ENCODE assay signal across 15 cellular contexts in genomic region chr15:70867911-70868467, GRCh38. TPM values are rescaled to one million over a fixed set of nuclear protein-coding genes. Genes with fewer than 3 reads are reported as not detected.
DNase-seq lines count a peak whose midpoint lies in the region; ATAC-seq, FAIRE-seq and TF ChIP-seq lines count a peak whose summit lies in the region.
"Had no signal": no experiment of that assay in that cellular context is flagged by ENCODE, and none has a peak within 500 bp of the region (broad histone marks: within the 10 kb centered on the region; RNA-seq: fewer than 3 reads in every experiment).

No MANE protein-coding gene starts in this region.

- peaks cover 26% of the 10 kb centered on the region for H3K4me1 Mint-ChIP-seq in MCF 10A (ENCODE audit: insufficient read depth, unreplicated experiment)
- no peaks in the 10 kb centered on the region for H3K4me1 Mint-ChIP-seq in activated CD8-positive, alpha-beta T cell treated with anti-CD3 and anti-CD28 coated beads, Interleukin-2, amount 10 ng/mL, durations not matched to agents 7 days and 5 days (ENCODE audit: low read depth)
- H3K4me1 Mint-ChIP-seq: natural killer cell had no signal

- H3K27ac Mint-ChIP-seq in MCF 10A (ENCODE audit: low read depth, unreplicated experiment): peak overlapping the region; percentile 50
- no peak overlapping the region for H3K27ac Mint-ChIP-seq in activated CD8-positive, alpha-beta T cell treated with anti-CD3 and anti-CD28 coated beads, Interleukin-2, amount 10 ng/mL, durations not matched to agents 7 days and 5 days
- H3K27ac Mint-ChIP-seq: H9, natural killer cell had no signal

- ATAC-seq in heart right ventricle: peak; percentile 66 to 83 (median 72)
- no peak for ATAC-seq in activated CD8-positive, alpha-beta T cell treated with anti-CD3 and anti-CD28 coated beads, Interleukin-2, amount 10 ng/mL, durations not matched to agents 7 days and 5 days
- ATAC-seq: natural killer cell had no signal

- no peaks in the 10 kb centered on the region for H3K27me3 Mint-ChIP-seq in MCF 10A (ENCODE audit: insufficient read depth, unreplicated experiment)
- peaks cover 6% of the 10 kb centered on the region for H3K27me3 Mint-ChIP-seq in activated CD8-positive, alpha-beta T cell treated with anti-CD3 and anti-CD28 coated beads, Interleukin-2, amount 10 ng/mL, durations not matched to agents 7 days and 5 days (ENCODE audit: low read depth)

- no peak overlapping the region for H3K4me3 Mint-ChIP-seq in MCF 10A (ENCODE audit: unreplicated experiment)
- no peak overlapping the region for H3K4me3 Mint-ChIP-seq in activated CD8-positive, alpha-beta T cell treated with anti-CD3 and anti-CD28 coated beads, Interleukin-2, amount 10 ng/mL, durations not matched to agents 7 days and 5 days
- H3K4me3 Mint-ChIP-seq: H9, natural killer cell had no signal

- POLR2A ChIA-PET in MCF 10A (lab: Yijun Ruan, JAX): interaction anchor here (1.0 to 4.5 kb wide), 3 partner anchors 11 to 21 kb away, joined by 3 to 20 read pairs (median 12); partner anchors contain the start of gene LARP6
- POLR2A ChIA-PET in activated CD8-positive, alpha-beta T cell treated with anti-CD3 and anti-CD28 coated beads, Interleukin-2, amount 10 ng/mL, durations not matched to agents 7 days and 5 days (lab: Charles Lee): no interaction called here

- no peak overlapping the region for H3K4me3 ChIP-seq in heart right ventricle
- no peak overlapping the region for H3K4me3 ChIP-seq in sigmoid colon
- H3K4me3 ChIP-seq: thoracic aorta had no signal

- BruUV-seq in MCF 10A (replicated peaks; lab: Mats Ljungman, UMichigan): no TSS peak

- CTCF ChIA-PET in MCF 10A (lab: Yijun Ruan, JAX): interaction anchor here (0.6 to 0.9 kb wide), 5 partner anchors 11 to 120 kb away, joined by 3 to 4 read pairs (median 3); no protein-coding TSS in a partner anchor
- CTCF ChIA-PET in activated CD8-positive, alpha-beta T cell treated with anti-CD3 and anti-CD28 coated beads, Interleukin-2, amount 10 ng/mL, durations not matched to agents 7 days and 5 days (lab: Charles Lee): no interaction called here

- H3K9me3 Mint-ChIP-seq in MCF 10A (ENCODE audit: unreplicated experiment): no peaks in the 10 kb centered on the region
- H3K9me3 Mint-ChIP-seq in activated CD8-positive, alpha-beta T cell treated with anti-CD3 and anti-CD28 coated beads, Interleukin-2, amount 10 ng/mL, durations not matched to agents 7 days and 5 days (ENCODE audit: insufficient read depth): no peaks in the 10 kb centered on the region
- H3K9me3 Mint-ChIP-seq: natural killer cell had no signal

- H3K27ac ChIP-seq in heart right ventricle (peak overlapping the region in 9 of 10 donors; percentile 31 to 77 (median 55)), sigmoid colon (peak overlapping the region; percentile 36 to 59 (median 56))
- H3K27ac ChIP-seq: C4-2B, thoracic aorta had no signal

- H3K4me1 ChIP-seq in heart right ventricle (peaks cover 0 to 51% (median 35%) of the 10 kb centered on the region in 9 donors), sigmoid colon (peaks cover 0 to 30% (median 10%) of the 10 kb centered on the region in 4 donors)

- no peak for FAIRE-seq in GM12891 (lab: Jason Lieb, UNC)

- no peaks in the 10 kb centered on the region for H3K27me3 ChIP-seq in heart right ventricle
- no peaks in the 10 kb centered on the region for H3K27me3 ChIP-seq in sigmoid colon

- peaks cover 6% of the 10 kb centered on the region for H3K36me3 Mint-ChIP-seq in MCF 10A (ENCODE audit: insufficient read depth, unreplicated experiment)
- no peaks in the 10 kb centered on the region for H3K36me3 Mint-ChIP-seq in activated CD8-positive, alpha-beta T cell treated with anti-CD3 and anti-CD28 coated beads, Interleukin-2, amount 10 ng/mL, durations not matched to agents 7 days and 5 days (ENCODE audit: low read depth)
- H3K36me3 Mint-ChIP-seq: natural killer cell had no signal

- intact Hi-C loops in MCF 10A (cut with micrococcal nuclease) (loop anchor here (1.0 kb wide), 1 partner anchor 14 kb away; the partner anchor contains the start of gene LARP6), heart right ventricle (cut with DNase I) (loop anchor here in 1 of 10 donors (2.0 to 5.0 kb wide), 2 partner anchors 36 to 79 kb away; no protein-coding TSS in a partner anchor), sigmoid colon (cut with DNase I) (no loop called here)

- in situ Hi-C loops in GM13977 (cut with MboI; ENCODE audit: low pct_unique_long_range_greater_than_20kb, low sequenced_read_pairs, unreplicated experiment): no loop called here

- DNase-seq in GM03348 (ENCODE audit: low spot score): peak; percentile 59
- DNase-seq in MCF 10A (ENCODE audit: unreplicated experiment): peak; percentile 65
- peak in 1 of 2 donors; percentile 56 for DNase-seq in heart right ventricle
- DNase-seq in sigmoid colon: peak; percentile 82
- DNase-seq in GM13977 (ENCODE audit: low spot score): no peak
- DNase-seq in GM12891 (ENCODE audit: insufficient read length, low spot score): no peak
- DNase-seq in activated CD8-positive, alpha-beta T cell treated with anti-CD3 and anti-CD28 coated beads, Interleukin-2, amount 10 ng/mL, durations not matched to agents 7 days and 5 days: no peak
- no peak for DNase-seq in NCI-H2029 (lab: John Stamatoyannopoulos, UW)
- DNase-seq: activated CD4-positive, CD25-positive, alpha-beta regulatory T cell treated with anti-CD3 and anti-CD28 coated beads, Interleukin-2, amount 50 U/mL, for 72 hours; effector CD4-positive, alpha-beta T cell; H9; natural killer cell; SIG-M5 had no signal

- TF ChIP-seq EP300 in sigmoid colon (IDR thresholded peaks at IDR 0.05): no peak

- H3K9me3 ChIP-seq in heart right ventricle (no peaks in the 10 kb centered on the region), sigmoid colon (no peaks in the 10 kb centered on the region)
- H3K9me3 ChIP-seq: thoracic aorta had no signal

- WGBS in heart right ventricle, 2 donors: 22 to 30% methylated on average over 6 of the region's 6 CpGs
- WGBS in sigmoid colon, 2 donors: 80 to 85% methylated on average over 6 of the region's 6 CpGs

- H3K36me3 ChIP-seq in heart right ventricle (no peaks in the 10 kb centered on the region), sigmoid colon (no peaks in the 10 kb centered on the region)
- H3K36me3 ChIP-seq: thoracic aorta had no signal

- no peak for TF ChIP-seq POLR2A in sigmoid colon (IDR thresholded peaks at IDR 0.05)
- TF ChIP-seq POLR2A in GM12891 (IDR thresholded peaks at IDR 0.05; ENCODE audit: low read depth, low read length): no peak

- no peak for TF ChIP-seq CTCF in MCF 10A (IDR thresholded peaks at IDR 0.05; ENCODE audit: unreplicated experiment)
- TF ChIP-seq CTCF in heart right ventricle (IDR thresholded peaks at IDR 0.05): no peak
- TF ChIP-seq CTCF in sigmoid colon (IDR thresholded peaks at IDR 0.05): no peak
- TF ChIP-seq CTCF in GM13977 (IDR thresholded peaks at IDR 0.05; ENCODE audit: extremely low read depth, insufficient read depth, missing control alignments): no peak

TF ChIP-seq in GM12891, 5 proteins besides CTCF, POLR2A, EP300 and RAD21:
- TF ChIP-seq PAX5 (IDR thresholded peaks at IDR 0.05; ENCODE audit: insufficient read depth, low read length, severe bottlenecking) (no peak), TAF1 (IDR thresholded peaks at IDR 0.05; ENCODE audit: low read depth, low read length) (no peak), POLR2AphosphoS5 (IDR thresholded peaks at IDR 0.05; ENCODE audit: low read depth, low read length) (no peak), SPI1 (IDR thresholded peaks at IDR 0.05; ENCODE audit: low read depth, low read length) (no peak), POU2F2 (IDR thresholded peaks at IDR 0.05; ENCODE audit: low read depth, low read length) (no peak)

RNA-seq across cellular contexts. Expression of gene LARP6, which starts 14.0 kb away (rescaled TPM):
- total RNA-seq in MCF 10A (2022) (67.3 and 77.5 TPM in 2 replicates), heart right ventricle (10 to 100 TPM; 23.3 to 86.2 (median 40.0) TPM), sigmoid colon (10 to 100 TPM; 13.7 to 26.6 (median 24.3) TPM)
- polyA plus RNA-seq in heart right ventricle (10 to 100 TPM; 22.8 to 34.8 TPM), sigmoid colon (1 to 10 TPM; 1.2 to 6.6 (median 3.6) TPM)
- polyA plus RNA-seq in GM12891 (2012; ENCODE audit: low read depth, missing spikeins): 22.5 TPM
- total RNA-seq in activated CD8-positive, alpha-beta T cell treated with anti-CD3 and anti-CD28 coated beads, Interleukin-2, amount 10 ng/mL, durations not matched to agents 7 days and 5 days: not detected
- total RNA-seq: natural killer cell had no signal

RNA-seq across cellular contexts. Expression of gene THAP10, which starts 24.2 kb away (rescaled TPM):
- 4.0 and 5.7 TPM in 2 replicates for total RNA-seq in MCF 10A (2022)
- total RNA-seq in heart right ventricle: 1 to 10 TPM; 3.0 to 7.0 (median 5.0) TPM
- polyA plus RNA-seq in heart right ventricle: 1 to 10 TPM; 1.2 to 4.2 TPM
- total RNA-seq in sigmoid colon: 1 to 10 TPM; 1.1 to 3.6 (median 2.7) TPM
- 1 to 10 TPM; 1.9 to 2.5 (median 2.4) TPM for polyA plus RNA-seq in sigmoid colon
- 0.44 TPM for polyA plus RNA-seq in GM12891 (2012; ENCODE audit: low read depth, missing spikeins)
- total RNA-seq in activated CD8-positive, alpha-beta T cell treated with anti-CD3 and anti-CD28 coated beads, Interleukin-2, amount 10 ng/mL, durations not matched to agents 7 days and 5 days: not detected
- total RNA-seq: natural killer cell had no signal

RNA-seq across cellular contexts. Expression of gene LRRC49, which starts 24.6 kb away (rescaled TPM):
- total RNA-seq in MCF 10A (2022): 6.9 and 8.4 TPM in 2 replicates
- 100 to 1,000 TPM in 4 of 10 donors, 10 to 100 TPM in 6; 28.4 to 149 (median 78.9) TPM for total RNA-seq in heart right ventricle
- 10 to 100 TPM in 1 of 2 donors, 1 to 10 TPM in 1; 9.7 to 59.1 TPM for polyA plus RNA-seq in heart right ventricle
- 10 to 100 TPM; 10.3 to 20.2 (median 12.6) TPM for total RNA-seq in sigmoid colon
- polyA plus RNA-seq in sigmoid colon: 10 to 100 TPM in 1 of 3 donors, 1 to 10 TPM in 2; 1.6 to 10.2 (median 3.0) TPM
- polyA plus RNA-seq in GM12891 (2012; ENCODE audit: low read depth, missing spikeins): 1.6 TPM
- total RNA-seq in activated CD8-positive, alpha-beta T cell treated with anti-CD3 and anti-CD28 coated beads, Interleukin-2, amount 10 ng/mL, durations not matched to agents 7 days and 5 days: not detected

Comparison
In these comparisons a context has a peak if more than half of its experiments do, and no peak if none do; other contexts are left out.
1. DNase-seq: peak in GM03348 (single experiment), MCF 10A (single experiment) and sigmoid colon (single experiment); none in GM13977 (single experiment), GM12891 (single experiment), activated CD8-positive, alpha-beta T cell treated with anti-CD3 and anti-CD28 coated beads, Interleukin-2, amount 10 ng/mL, durations not matched to agents 7 days and 5 days (single experiment) and NCI-H2029 (single experiment).
2. RNA of gene LARP6, which starts 14.0 kb away (total RNA-seq): 67.3 to 77.5 TPM in MCF 10A, 23.3 to 86.2 TPM in heart right ventricle and 13.7 to 26.6 TPM in sigmoid colon; not detected in activated CD8-positive, alpha-beta T cell treated with anti-CD3 and anti-CD28 coated beads, Interleukin-2, amount 10 ng/mL, durations not matched to agents 7 days and 5 days; every median in the first group is over 10 times any median in the second.